In the genomic region with DNA sequence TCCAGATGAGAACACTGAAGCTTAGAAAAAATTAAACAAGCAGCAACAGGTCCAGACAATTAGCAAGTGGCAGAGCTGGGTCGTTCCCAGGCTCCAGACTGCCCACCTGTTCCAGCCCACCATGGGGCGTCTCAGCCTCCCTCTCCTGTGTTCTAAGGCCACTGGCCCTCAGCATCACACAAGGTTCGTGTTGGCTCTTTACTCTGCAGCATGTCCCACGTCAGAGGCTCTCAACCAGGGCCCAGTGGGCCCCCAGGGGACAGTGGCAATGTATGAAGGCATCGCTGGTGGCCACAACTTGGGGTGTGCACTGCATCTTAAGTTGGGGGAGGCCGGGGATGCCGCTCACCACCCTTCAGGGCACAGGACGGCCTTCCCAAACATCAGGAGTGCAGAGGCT, we compare ENCODE assay signal across 24 cellular contexts. TPM values are rescaled to one million over a fixed set of nuclear protein-coding genes. Genes with fewer than 3 reads are reported as not detected.
DNase-seq lines count a peak whose midpoint lies in the region; ATAC-seq and TF ChIP-seq lines count a peak whose summit lies in the region.
"Had no signal": no experiment of that assay in that cellular context is flagged by ENCODE, and none has a peak within 500 bp of the region (broad histone marks: within the 10 kb centered on the region; RNA-seq: fewer than 3 reads in every experiment).

No MANE protein-coding gene starts in this region.

- H3K9ac ChIP-seq in neuronal stem cell (ENCODE audit: low read depth, low read length, poor library complexity), result no peak overlapping the region
- H3K9ac ChIP-seq: parathyroid adenoma had no signal

- H2BK5ac ChIP-seq in neuronal stem cell (ENCODE audit: low read length), result peak overlapping the region; percentile 25

- peak overlapping the region; percentile 24 for H2AK5ac ChIP-seq in neuronal stem cell (ENCODE audit: low read depth, low read length)

- H2BK15ac ChIP-seq in neuronal stem cell (ENCODE audit: low read length), result peak overlapping the region; percentile 22

- no peak overlapping the region for H3K14ac ChIP-seq in neuronal stem cell (ENCODE audit: low read length)

- peaks cover 0 to 39% of the 10 kb centered on the region in 2 donors for H3K27me3 Mint-ChIP-seq in T-cell

- TF ChIP-seq CTCF in heart left ventricle (IDR thresholded peaks at IDR 0.05), result no peak
- TF ChIP-seq CTCF in transverse colon (IDR thresholded peaks at IDR 0.05), result no peak

- H3K27ac ChIP-seq in heart left ventricle, result peak overlapping the region in 11 of 12 donors; percentile 19 to 98 (median 93)
- H3K27ac ChIP-seq in neuronal stem cell (replicated peaks; ENCODE audit: low read length), result no peak overlapping the region
- H3K27ac ChIP-seq in transverse colon, result peak overlapping the region in 3 of 4 donors; percentile 8 to 77 (median 75)
- H3K27ac ChIP-seq: A549, brain microvascular endothelial cell, parathyroid adenoma, SK-N-MC had no signal

- in situ Hi-C loops in transverse colon (cut with MboI; ENCODE audit: low pct_ligation_motif_present in 1 of 4, low pct_unique_long_range_greater_than_20kb in 1 of 4, low sequenced_read_pairs in 3 of 4), result no loop called here

- H3K9me3 ChIP-seq in heart left ventricle, result no peaks in the 10 kb centered on the region
- H3K9me3 ChIP-seq in neuronal stem cell (replicated peaks in 1 of 2; ENCODE audit: control insufficient read depth in 2 of 2, insufficient read depth in 1 of 2, low read depth in 1 of 2, low read length in 2 of 2), result no peaks in the 10 kb centered on the region
- no peaks in the 10 kb centered on the region for H3K9me3 ChIP-seq in transverse colon
- H3K9me3 ChIP-seq: A549, BE2C, Peyer's patch had no signal

- no peak overlapping the region for H3K4me2 ChIP-seq in neuronal stem cell (ENCODE audit: insufficient read depth, low read length, poor library complexity, severe bottlenecking)

- no peak overlapping the region for H4K91ac ChIP-seq in neuronal stem cell (ENCODE audit: low read depth, low read length, poor library complexity)

- intact Hi-C loops in heart left ventricle (cut with DNase I), result loop anchor here in 5 of 10 donors (5.0 to 10.0 kb wide), 7 partner anchors 39 to 286 kb away; a partner anchor contains a TSS
- intact Hi-C loops in left ventricle myocardium superior (cut with micrococcal nuclease), result loop anchor here (10.0 kb wide), 2 partner anchors 56 to 64 kb away; no protein-coding TSS in a partner anchor
- intact Hi-C loops in transverse colon (cut with DNase I; ENCODE audit: low total_unique reads), result no loop called here

- no peak for TF ChIP-seq POLR2A in heart left ventricle (IDR thresholded peaks at IDR 0.05)
- TF ChIP-seq POLR2A in transverse colon (IDR thresholded peaks at IDR 0.05), result no peak

- H3K23ac ChIP-seq in neuronal stem cell (ENCODE audit: low read depth, low read length, poor library complexity), result no peak overlapping the region

- H3K36me3 Mint-ChIP-seq in T-cell, result peaks cover 3% of the 10 kb centered on the region
- H3K36me3 Mint-ChIP-seq: natural killer cell had no signal

- H2BK120ac ChIP-seq in neuronal stem cell (ENCODE audit: low read depth, low read length), result no peak overlapping the region

- H4K8ac ChIP-seq in neuronal stem cell (ENCODE audit: low read depth, low read length), result no peak overlapping the region

- DNase-seq in heart left ventricle (no peak), left ventricle myocardium superior (no peak), T-cell (no peak), neuronal stem cell (ENCODE audit: low spot score) (no peak), transverse colon (no peak), NCI-H524 treated with DMSO at 0.1 percent for 48 hours (lab: John Stamatoyannopoulos, UW) (no peak), SW480 (ENCODE audit: low spot score) (no peak)
- DNase-seq: activated CD8-positive, alpha-beta T cell treated with anti-CD3 and anti-CD28 coated beads for 36 hours; activated gamma-delta T cell; activated T-cell treated with anti-CD3 and anti-CD28 coated beads for 4 hours; BE2C; brain microvascular endothelial cell; effector memory CD4-positive, alpha-beta T cell; Karpas-422; kidney glomerular epithelial cell; natural killer cell; NCI-H1694 treated with DMSO at 0.1 percent for 48 hours; NCI-H2171 treated with DMSO at 0.1 percent for 48 hours; NCI-H774; Peyer's patch had no signal

- peaks cover 24 to 99% (median 80%) of the 10 kb centered on the region in 12 donors for H3K4me1 ChIP-seq in heart left ventricle
- H3K4me1 ChIP-seq in neuronal stem cell (ENCODE audit: control insufficient read depth in 2 of 2, insufficient read depth in 1 of 2, low read depth in 1 of 2, low read length in 2 of 2), result peaks cover 46 to 65% of the 10 kb centered on the region in 2 donors
- peaks cover 19 to 88% (median 69%) of the 10 kb centered on the region in 4 donors for H3K4me1 ChIP-seq in transverse colon

- H3K4ac ChIP-seq in neuronal stem cell (ENCODE audit: low read length), result no peak overlapping the region

- no peak overlapping the region for H2BK12ac ChIP-seq in neuronal stem cell (ENCODE audit: low read length)

- H3K27ac Mint-ChIP-seq in T-cell, result peak overlapping the region; percentile 55 to 83
- H3K27ac Mint-ChIP-seq: activated CD8-positive, alpha-beta T cell treated with anti-CD3 and anti-CD28 coated beads for 36 hours; natural killer cell had no signal

- H3K36me3 ChIP-seq in heart left ventricle (peaks cover 0 to 15% (median 0%) of the 10 kb centered on the region in 9 donors), neuronal stem cell (replicated peaks in 1 of 2; ENCODE audit: control insufficient read depth in 2 of 2, insufficient read depth in 2 of 2, low read length in 2 of 2) (no peaks in the 10 kb centered on the region), transverse colon (no peaks in the 10 kb centered on the region)
- H3K36me3 ChIP-seq: BE2C, brain microvascular endothelial cell, Peyer's patch had no signal

- no peak overlapping the region for H3K4me3 Mint-ChIP-seq in T-cell
- H3K4me3 Mint-ChIP-seq: activated CD8-positive, alpha-beta T cell treated with anti-CD3 and anti-CD28 coated beads for 36 hours; natural killer cell had no signal

- no peak for ATAC-seq in heart left ventricle
- ATAC-seq in left ventricle myocardium superior, result no peak
- no peak for ATAC-seq in T-cell (replicated peaks in 1 of 4)
- ATAC-seq in GM21423 (IDR thresholded peaks at IDR 0.05; ENCODE audit: unreplicated experiment), result no peak
- ATAC-seq: A549; activated CD8-positive, alpha-beta T cell treated with anti-CD3 and anti-CD28 coated beads for 36 hours; natural killer cell had no signal

- CTCF ChIA-PET in T-cell (lab: Charles Lee), result no interaction called here

- peaks cover 73 to 81% (median 77%) of the 10 kb centered on the region in 3 donors for H3K4me1 Mint-ChIP-seq in T-cell

- H3K18ac ChIP-seq in neuronal stem cell (ENCODE audit: low read length), result peak overlapping the region; percentile 53

- H2AFZ ChIP-seq in neuronal stem cell (ENCODE audit: low read length), result no peak overlapping the region
- H2AFZ ChIP-seq: parathyroid adenoma had no signal

- H3K4me3 ChIP-seq in heart left ventricle (peak overlapping the region in 3 of 12 donors; percentile 17 to 89 (median 26)), neuronal stem cell (ENCODE audit: low read length in 2 of 2) (no peak overlapping the region), transverse colon (no peak overlapping the region)
- H3K4me3 ChIP-seq: A549, Peyer's patch, SK-N-MC had no signal

- POLR2A ChIA-PET in T-cell (lab: Charles Lee), result no interaction called here

- no peaks in the 10 kb centered on the region for H3K9me3 Mint-ChIP-seq in T-cell
- H3K9me3 Mint-ChIP-seq: activated CD8-positive, alpha-beta T cell treated with anti-CD3 and anti-CD28 coated beads for 36 hours; natural killer cell had no signal

- H3K27me3 ChIP-seq in heart left ventricle (peaks cover 0 to 68% (median 0%) of the 10 kb centered on the region in 9 donors), neuronal stem cell (ENCODE audit: control insufficient read depth in 3 of 3, insufficient read depth in 3 of 3, low read depth in 1 of 3, low read length in 3 of 3) (peaks cover 3 to 23% (median 8%) of the 10 kb centered on the region in 3 experiments), transverse colon (peaks cover 79% of the 10 kb centered on the region)

- WGBS in heart left ventricle, 4 donors, result 68 to 80% (median 74%) methylated on average over 7 to 8 of the region's 8 CpGs
- no CpG with 5 or more reads among the region's 8 CpGs for WGBS in neuronal stem cell (ENCODE audit: extremely low coverage in 2 of 2, insufficient read length in 2 of 2, insufficient replicate concordance in 1 of 2), 2 donors
- 55 to 67% methylated on average over 1 to 8 of the region's 8 CpGs for WGBS in transverse colon (ENCODE audit: low coverage in 1 of 2), 2 donors

- no peaks in the 10 kb centered on the region for H3K79me1 ChIP-seq in neuronal stem cell (ENCODE audit: low read depth, low read length)

- TF ChIP-seq EP300 in transverse colon (IDR thresholded peaks at IDR 0.05; ENCODE audit: low read depth), result no peak

RNA-seq across cellular contexts. Expression of a gene that starts 6.2 kb away (rescaled TPM):
- total RNA-seq in heart left ventricle, result 10 to 100 TPM; 15.2 to 43.7 (median 21.8) TPM
- polyA plus RNA-seq in heart left ventricle, result 10 to 100 TPM in 1 of 2 donors, 1 to 10 TPM in 1; 9.0 to 21.3 TPM
- total RNA-seq in left ventricle myocardium superior, result 19.9 TPM
- 10 to 100 TPM in 2 of 5 donors, 1 to 10 TPM in 3; 2.9 to 18.3 (median 4.6) TPM for total RNA-seq in T-cell
- 2.6 TPM for polyA plus RNA-seq in neuronal stem cell (2013, experiment 1 of 2)
- polyA plus RNA-seq in neuronal stem cell (2013, experiment 2 of 2), result 2.8 TPM
- total RNA-seq in transverse colon, result 1 to 10 TPM; 2.7 to 7.5 (median 4.0) TPM
